In the genomic region with DNA sequence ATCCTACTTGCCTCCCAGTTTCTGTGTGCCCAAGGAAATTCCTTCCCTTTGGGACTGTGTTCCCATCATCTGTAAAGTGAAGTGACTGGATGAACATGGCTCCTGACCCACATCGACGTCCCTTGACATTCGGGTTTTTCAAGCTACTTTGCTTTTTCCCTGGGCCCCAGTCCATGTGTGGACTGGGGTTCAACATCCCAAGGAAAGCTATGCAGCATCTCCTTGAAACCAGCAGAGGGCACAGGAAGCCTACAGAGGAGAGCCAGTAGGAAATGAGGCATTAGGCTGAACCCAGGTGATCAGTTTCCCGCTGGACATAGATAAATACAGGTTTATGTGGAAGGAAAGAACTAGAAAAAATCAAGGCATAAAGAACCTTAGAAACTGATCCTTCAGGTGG, we compare ENCODE assay signal across 12 cellular contexts.
DNase-seq lines count a peak whose midpoint lies in the region; ATAC-seq, FAIRE-seq and TF ChIP-seq lines count a peak whose summit lies in the region.
"Had no signal": no experiment of that assay in that cellular context is flagged by ENCODE, and none has a peak within 500 bp of the region (broad histone marks: within the 10 kb centered on the region; RNA-seq: fewer than 3 reads in every experiment).

No MANE protein-coding gene starts in this region.

- FAIRE-seq in HTR-8/SVneo (lab: Jason Lieb, UNC) = no peak
- FAIRE-seq: small intestine had no signal

- H3K27me3 ChIP-seq in Panc1 (ENCODE audit: control insufficient read depth, insufficient read depth, low read length) = no peaks in the 10 kb centered on the region

- intact Hi-C loops in Panc1 (cut with micrococcal nuclease; ENCODE audit: unreplicated experiment) = no loop called here

- in situ Hi-C loops in Panc1 (cut with HindIII; ENCODE audit: low pct_unique_long_range_greater_than_20kb, low sequenced_read_pairs) = no loop called here

- DNase-seq in AG04449 (ENCODE audit: low read depth, low spot score) (no peak), Panc1 (ENCODE audit: low read depth, low spot score) (no peak), fibroblast of peridontal ligament (ENCODE audit: extremely low read depth) (peak; percentile 1), HTR-8/SVneo (ENCODE audit: insufficient read length, low spot score) (no peak), HPDE6-E6E7 (ENCODE audit: extremely low spot score) (no peak)
- DNase-seq: DMS153, small intestine had no signal

- H3K4me1 ChIP-seq in Panc1 (ENCODE audit: control insufficient read depth, insufficient read depth, low read length) = no peaks in the 10 kb centered on the region

- H3K4me3 ChIP-seq in AG04449 (ENCODE audit: low read depth, low read length) = no peak overlapping the region
- H3K4me3 ChIP-seq in Panc1 (ENCODE audit: low read depth in 2 of 2, low read length in 2 of 2) = no peak overlapping the region
- H3K4me3 ChIP-seq: lung had no signal

- no peak overlapping the region for H3K27ac ChIP-seq in Panc1 (ENCODE audit: low read length)

- TF ChIP-seq CTCF in AG04449 (IDR thresholded peaks at IDR 0.05; ENCODE audit: insufficient read depth, low read length, missing control alignments) (peak; percentile 3), GM12873 (IDR thresholded peaks at IDR 0.05; ENCODE audit: insufficient read depth, low read depth, low read length, missing control alignments) (peak; percentile 32), Panc1 (IDR thresholded peaks at IDR 0.05) (peak; percentile 65)

- BruUV-seq in Panc1 (replicated peaks; lab: Mats Ljungman, UMichigan) = no TSS peak

- H3K9me3 ChIP-seq in Panc1 (ENCODE audit: control insufficient read depth, insufficient read depth, low read depth, low read length) = no peaks in the 10 kb centered on the region

- ATAC-seq in Panc1 = no peak
- ATAC-seq in GM18517 (IDR thresholded peaks at IDR 0.05; ENCODE audit: unreplicated experiment) = no peak
- ATAC-seq in HG03159 (IDR thresholded peaks at IDR 0.05; ENCODE audit: unreplicated experiment) = no peak
- ATAC-seq: activated CD4-positive, CD25-positive, alpha-beta regulatory T cell treated with anti-CD3 and anti-CD28 coated beads, Interleukin-2, amount 50 U/mL, for 24 hours had no signal

- no peaks in the 10 kb centered on the region for H3K36me3 ChIP-seq in Panc1 (ENCODE audit: control insufficient read depth, insufficient read depth, low read length)

- CTCF ChIA-PET in AG04449 (lab: Yijun Ruan, JAX) (interaction anchor here (1.1 to 2.0 kb wide), 3 partner anchors 9 to 1598 kb away, joined by 3 to 5 read pairs (median 4); no protein-coding TSS in a partner anchor), Panc1 (lab: Charles Lee) (interaction anchor here (0.5 to 0.6 kb wide), 2 partner anchors 82 to 759 kb away, joined by 4 read pairs; no protein-coding TSS in a partner anchor)

- POLR2A ChIA-PET in AG04449 (lab: Yijun Ruan, JAX) = no interaction called here
- POLR2A ChIA-PET in Panc1 (lab: Charles Lee) = no interaction called here

Comparison
In these comparisons a context has a peak if more than half of its experiments do, and no peak if none do; other contexts are left out.
1. CTCF ChIP-seq: peak in every context shown above with its lines; median percentile 65 in Panc1; 32 in GM12873; 3 in AG04449.